27 cellular contexts compared by ENCODE assay signal in genomic region chr4:183609151-183609550, GRCh38. TPM values are rescaled to one million over a fixed set of nuclear protein-coding genes. Genes with fewer than 3 reads are reported as not detected.
DNase-seq lines count a peak whose midpoint lies in the region; ATAC-seq and TF ChIP-seq lines count a peak whose summit lies in the region.
"Had no signal": no experiment of that assay in that cellular context is flagged by ENCODE, and none has a peak within 500 bp of the region (broad histone marks: within the 10 kb centered on the region; RNA-seq: fewer than 3 reads in every experiment).

No MANE protein-coding gene starts in this region.

- peak; percentile 56 to 60 for DNase-seq in thyroid gland
- DNase-seq: 8988T; ACHN; AML-193; BE2C; C1 segment of cervical spinal cord; Caco-2; Calu3; CD4-positive, alpha-beta memory T cell; CD4-positive, alpha-beta T cell; CD4-positive, CD25-positive, alpha-beta regulatory T cell; CD8-positive, alpha-beta memory T cell; CD8-positive, alpha-beta T cell; COR-L47; DMS 273 treated with DMSO at 0.1 percent for 48 hours; DMS153; DMS53; DMS79; DMS79 treated with DMSO at 0.1 percent for 48 hours; DND-41; EL had no signal

- H3K36me3 ChIP-seq in thyroid gland: no peaks in the 10 kb centered on the region
- H3K36me3 ChIP-seq: BE2C; BLaER1; BLaER1 treated with 17β-estradiol and CSF1 and Interleukin-3, amounts not matched to agents 10 nM and 100 nM had no signal

- intact Hi-C loops in thyroid gland (cut with DNase I): loop anchor here (10.0 kb wide), 1 partner anchor 134 kb away; no protein-coding TSS in a partner anchor

- no peak for TF ChIP-seq POLR2A in thyroid gland (IDR thresholded peaks at IDR 0.05)

- no peak overlapping the region for H3K4me3 ChIP-seq in thyroid gland (replicated peaks in 1 of 3)
- H3K4me3 ChIP-seq: A549; BLaER1; BLaER1 treated with 17β-estradiol and CSF1 and Interleukin-3, amounts not matched to agents 10 nM and 100 nM had no signal

- no peak for TF ChIP-seq CTCF in thyroid gland (IDR thresholded peaks at IDR 0.05)

- 71 to 72% methylated on average over 9 of the region's 9 CpGs for WGBS in thyroid gland, 2 donors

- H3K27me3 ChIP-seq in thyroid gland: no peaks in the 10 kb centered on the region
- H3K27me3 ChIP-seq: BE2C; BLaER1; BLaER1 treated with 17β-estradiol and CSF1 and Interleukin-3, amounts not matched to agents 10 nM and 100 nM had no signal

- H3K4me1 ChIP-seq in thyroid gland: peaks cover 7 to 18% of the 10 kb centered on the region in 2 donors
- H3K4me1 ChIP-seq: A549; BLaER1; BLaER1 treated with 17β-estradiol and CSF1 and Interleukin-3, amounts not matched to agents 10 nM and 100 nM; Caco-2 had no signal

- H3K27ac ChIP-seq in thyroid gland: no peak overlapping the region
- H3K27ac ChIP-seq: 22Rv1; A549; BLaER1; BLaER1 treated with 17β-estradiol and CSF1 and Interleukin-3, amounts not matched to agents 10 nM and 100 nM; C4-2B had no signal

- no peaks in the 10 kb centered on the region for H3K9me3 ChIP-seq in thyroid gland
- H3K9me3 ChIP-seq: A549; BE2C; BLaER1; BLaER1 treated with 17β-estradiol and CSF1 and Interleukin-3, amounts not matched to agents 10 nM and 100 nM; Caco-2 had no signal

- ATAC-seq in HG03457 (IDR thresholded peaks at IDR 0.05; ENCODE audit: unreplicated experiment): no peak
- ATAC-seq: A549; CD8-positive, alpha-beta T cell had no signal

RNA-seq across cellular contexts. Expression of gene RWDD4, which starts 49.8 kb away (rescaled TPM):
- total RNA-seq in thyroid gland: 10 to 100 TPM; 33.3 to 43.5 (median 41.5) TPM

RNA-seq across cellular contexts. Expression of gene TRAPPC11, which starts 49.9 kb away (rescaled TPM):
- total RNA-seq in thyroid gland: 10 to 100 TPM; 34.6 to 84.1 (median 41.8) TPM
